ENCODE assay signal across 16 cellular contexts in the genomic region with DNA sequence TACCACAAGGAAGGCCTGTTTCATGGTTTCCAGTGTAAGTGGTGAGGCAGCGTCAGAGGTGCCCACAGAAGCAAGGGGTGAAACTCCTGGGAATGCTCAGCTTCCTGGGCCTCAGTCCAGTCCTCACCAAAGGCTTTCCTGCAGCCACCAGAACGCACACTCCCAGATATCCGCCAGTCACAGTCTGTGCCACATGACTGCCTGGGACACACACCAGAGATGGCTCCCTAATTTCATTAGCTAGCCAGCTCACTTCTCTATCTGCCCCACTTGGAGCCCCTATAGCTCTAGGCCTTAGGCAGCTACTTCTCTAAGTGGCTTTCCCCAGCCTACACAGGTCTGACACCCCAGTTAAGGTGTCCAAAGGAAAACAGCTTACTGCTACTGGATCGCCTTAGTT.
DNase-seq lines count a peak whose midpoint lies in the region; ATAC-seq lines count a peak whose summit lies in the region.
"Had no signal": no experiment of that assay in that cellular context is flagged by ENCODE, and none has a peak within 500 bp of the region (broad histone marks: within the 10 kb centered on the region; RNA-seq: fewer than 3 reads in every experiment).

No MANE protein-coding gene starts in this region.

- peak; percentile 81 for ATAC-seq in Right ventricle myocardium superior (ENCODE audit: poor library complexity)

- H3K9me3 Mint-ChIP-seq in activated T-cell treated with anti-CD3 and anti-CD28 coated beads, Interleukin-2, amount 50 U/mL, for 24 hours, result no peaks in the 10 kb centered on the region
- H3K9me3 Mint-ChIP-seq: H9, type B pancreatic cell had no signal

- H3K36me3 Mint-ChIP-seq in activated T-cell treated with anti-CD3 and anti-CD28 coated beads, Interleukin-2, amount 50 U/mL, for 24 hours (ENCODE audit: low read depth), result peaks cover 88% of the 10 kb centered on the region

- no peak overlapping the region for H3K4me3 Mint-ChIP-seq in activated T-cell treated with anti-CD3 and anti-CD28 coated beads, Interleukin-2, amount 50 U/mL, for 24 hours
- H3K4me3 Mint-ChIP-seq: H9, type B pancreatic cell had no signal

- no peaks in the 10 kb centered on the region for H3K27me3 Mint-ChIP-seq in activated T-cell treated with anti-CD3 and anti-CD28 coated beads, Interleukin-2, amount 50 U/mL, for 24 hours
- H3K27me3 Mint-ChIP-seq: type B pancreatic cell had no signal

- H3K4me1 Mint-ChIP-seq in activated T-cell treated with anti-CD3 and anti-CD28 coated beads, Interleukin-2, amount 50 U/mL, for 24 hours (ENCODE audit: low read depth), result peaks cover 49% of the 10 kb centered on the region

- no peak for DNase-seq in activated T-cell treated with anti-CD3 and anti-CD28 coated beads, Interleukin-2, amount 50 U/mL, for 24 hours
- DNase-seq in activated T-cell treated with anti-CD3 and anti-CD28 coated beads for 4 hours (no peak), SK-N-DZ (ENCODE audit: low spot score) (peak; percentile 92), Right ventricle myocardium superior (peak; percentile 50), putamen (ENCODE audit: low spot score) (peak; percentile 13), NCI-H128 (lab: John Stamatoyannopoulos, UW; ENCODE audit: unreplicated experiment) (no peak), NCI-H187 (lab: John Stamatoyannopoulos, UW) (no peak), SIG-M5 treated with dmso at 0.1 percent for 504 hours (lab: John Stamatoyannopoulos, UW; ENCODE audit: unreplicated experiment) (no peak)
- DNase-seq: activated CD4-positive, CD25-positive, alpha-beta regulatory T cell; activated CD8-positive, alpha-beta memory T cell treated with anti-CD3 and anti-CD28 coated beads, Interleukin-2, amount 50 U/mL, for 48 hours; H9; NCI-H2029; NCI-H69; occipital lobe; stimulated activated CD4-positive, alpha-beta T cell treated with anti-CD3 and anti-CD28 coated beads, Interleukin-4, amount 100 ng/mL, for 1 hour had no signal

- intact Hi-C loops in Right ventricle myocardium superior (cut with DNase I), result no loop called here

- peak overlapping the region; percentile 83 for H3K27ac Mint-ChIP-seq in activated T-cell treated with anti-CD3 and anti-CD28 coated beads, Interleukin-2, amount 50 U/mL, for 24 hours
- H3K27ac Mint-ChIP-seq: H9, type B pancreatic cell had no signal

Comparison
In these comparisons a context has a peak if more than half of its experiments do, and no peak if none do; other contexts are left out.
1. DNase-seq: peak in SK-N-DZ (single experiment), Right ventricle myocardium superior (single experiment) and putamen (single experiment); none in activated T-cell treated with anti-CD3 and anti-CD28 coated beads, Interleukin-2, amount 50 U/mL, for 24 hours (single experiment), activated T-cell treated with anti-CD3 and anti-CD28 coated beads for 4 hours (single experiment), NCI-H128 (single experiment), NCI-H187 (0 of 2) and SIG-M5 treated with dmso at 0.1 percent for 504 hours (single experiment).